Comparison of ENCODE assay signal across 24 cellular contexts in genomic region chrX:7462110-7462509, GRCh38.
"Had no signal": no experiment of that assay in that cellular context is flagged by ENCODE, and none has a peak within 500 bp of the region (broad histone marks: within the 10 kb centered on the region; RNA-seq: fewer than 3 reads in every experiment).

No MANE protein-coding gene starts in this region.

- H3K27ac Mint-ChIP-seq: activated B cell treated with CpG ODN at 0.5 μM for 24 hours; activated CD4-positive, alpha-beta T cell treated with anti-CD3 and anti-CD28 coated beads, Interleukin-2, amount 10 ng/mL, durations not matched to agents 24 days and 14 days; activated CD8-positive, alpha-beta T cell treated with anti-CD3 and anti-CD28 coated beads, Interleukin-2, amount 10 ng/mL, durations not matched to agents 7 days and 5 days; activated naive CD8-positive, alpha-beta T cell treated with anti-CD3 and anti-CD28 coated beads, Interleukin-2, amount 10 ng/mL, durations not matched to agents 7 days and 5 days; T-helper 17 cell had no signal

- H3K4me1 ChIP-seq: adrenal gland, breast epithelium had no signal

- H3K36me3 ChIP-seq: adrenal gland, breast epithelium had no signal

- DNase-seq: activated B cell treated with CpG ODN at 0.5 μM for 24 hours; activated CD4-positive, alpha-beta T cell treated with anti-CD3 and anti-CD28 coated beads for 1 hour; activated CD4-positive, alpha-beta T cell treated with anti-CD3 and anti-CD28 coated beads, Interleukin-2, amount 10 ng/mL, durations not matched to agents 24 days and 14 days; activated CD8-positive, alpha-beta memory T cell treated with anti-CD3 and anti-CD28 coated beads, Interleukin-2, amount 50 U/mL, for 48 hours; activated CD8-positive, alpha-beta T cell treated with anti-CD3 and anti-CD28 coated beads, Interleukin-2, amount 10 ng/mL, durations not matched to agents 7 days and 5 days; activated naive CD4-positive, alpha-beta T cell treated with anti-CD3 and anti-CD28 coated beads, Interleukin-2, amount 50 U/mL, for 16 hours; activated naive CD8-positive, alpha-beta T cell treated with anti-CD3 and anti-CD28 coated beads, Interleukin-2, amount 10 ng/mL, durations not matched to agents 7 days and 5 days; activated T-cell treated with anti-CD3 and anti-CD28 coated beads, Interleukin-2, amount 50 U/mL, for 1 hour; adrenal gland; anterior cingulate cortex; caudate nucleus; NCI-H1048; NCI-H1694; NCI-H2029; NCI-H2107; NCI-H2171 treated with DMSO at 0.1 percent for 48 hours; NCI-H345; NCI-H510A; NCI-H526 treated with DMSO at 0.1 percent for 48 hours; PC-9; SIG-M5; T-helper 17 cell; T-helper 9 cell had no signal

- H2AFZ ChIP-seq: PC-9 had no signal

- H3K36me3 Mint-ChIP-seq: activated naive CD8-positive, alpha-beta T cell treated with anti-CD3 and anti-CD28 coated beads, Interleukin-2, amount 10 ng/mL, durations not matched to agents 7 days and 5 days had no signal

- H3K27ac ChIP-seq: adrenal gland, breast epithelium, PC-9 had no signal

- H3K9me3 ChIP-seq: adrenal gland, breast epithelium had no signal

- H3K27me3 ChIP-seq: adrenal gland, breast epithelium had no signal

- H3K4me3 ChIP-seq: adrenal gland, breast epithelium, PC-9 had no signal

- H3K4me3 Mint-ChIP-seq: activated B cell treated with CpG ODN at 0.5 μM for 24 hours; activated CD4-positive, alpha-beta T cell treated with anti-CD3 and anti-CD28 coated beads, Interleukin-2, amount 10 ng/mL, durations not matched to agents 24 days and 14 days; activated CD8-positive, alpha-beta T cell treated with anti-CD3 and anti-CD28 coated beads, Interleukin-2, amount 10 ng/mL, durations not matched to agents 7 days and 5 days; activated naive CD8-positive, alpha-beta T cell treated with anti-CD3 and anti-CD28 coated beads, Interleukin-2, amount 10 ng/mL, durations not matched to agents 7 days and 5 days; T-helper 17 cell had no signal

- H3K4me1 Mint-ChIP-seq: activated B cell treated with CpG ODN at 0.5 μM for 24 hours; activated CD4-positive, alpha-beta T cell treated with anti-CD3 and anti-CD28 coated beads, Interleukin-2, amount 10 ng/mL, durations not matched to agents 24 days and 14 days; activated naive CD8-positive, alpha-beta T cell treated with anti-CD3 and anti-CD28 coated beads, Interleukin-2, amount 10 ng/mL, durations not matched to agents 7 days and 5 days; T-helper 17 cell had no signal

- H3K9me3 Mint-ChIP-seq: activated B cell treated with CpG ODN at 0.5 μM for 24 hours; activated CD4-positive, alpha-beta T cell treated with anti-CD3 and anti-CD28 coated beads, Interleukin-2, amount 10 ng/mL, durations not matched to agents 24 days and 14 days; activated naive CD8-positive, alpha-beta T cell treated with anti-CD3 and anti-CD28 coated beads, Interleukin-2, amount 10 ng/mL, durations not matched to agents 7 days and 5 days had no signal

- ATAC-seq: activated CD8-positive, alpha-beta T cell treated with anti-CD3 and anti-CD28 coated beads, Interleukin-2, amount 10 ng/mL, durations not matched to agents 7 days and 5 days; T-helper 17 cell had no signal

- H3K4me2 ChIP-seq: PC-9 had no signal

- H3K27me3 Mint-ChIP-seq: activated B cell treated with CpG ODN at 0.5 μM for 24 hours; activated CD4-positive, alpha-beta T cell treated with anti-CD3 and anti-CD28 coated beads, Interleukin-2, amount 10 ng/mL, durations not matched to agents 24 days and 14 days; activated naive CD8-positive, alpha-beta T cell treated with anti-CD3 and anti-CD28 coated beads, Interleukin-2, amount 10 ng/mL, durations not matched to agents 7 days and 5 days; T-helper 17 cell had no signal
